ENCODE assay signal across 28 cellular contexts in the genomic region with DNA sequence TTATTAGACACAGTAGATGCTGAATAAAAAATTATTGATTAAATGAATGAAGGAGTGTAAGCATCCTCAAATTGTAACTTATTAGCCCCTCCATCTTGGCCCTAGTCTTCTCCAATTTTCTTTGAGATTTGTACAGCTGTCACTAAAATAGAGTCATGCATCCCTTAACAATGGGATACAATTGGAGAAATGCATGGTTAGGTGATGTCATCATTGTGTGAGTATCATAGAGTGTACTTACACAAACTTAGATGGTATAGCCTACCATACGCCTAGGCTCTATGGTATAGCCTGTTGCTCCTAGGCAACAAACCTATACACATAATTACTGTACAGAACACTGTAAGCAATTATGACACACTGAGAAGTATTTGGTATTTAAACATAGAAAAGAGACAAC. TPM values are rescaled to one million over a fixed set of nuclear protein-coding genes. Genes with fewer than 3 reads are reported as not detected.
"Had no signal": no experiment of that assay in that cellular context is flagged by ENCODE, and none has a peak within 500 bp of the region (broad histone marks: within the 10 kb centered on the region; RNA-seq: fewer than 3 reads in every experiment).

No MANE protein-coding gene starts in this region.

- H3K27ac ChIP-seq: coronary artery, dorsolateral prefrontal cortex, esophagus muscularis mucosa, gastrocnemius medialis, heart right ventricle, left lung, lower lobe of right lung had no signal

- H3K4me1 ChIP-seq: gastrocnemius medialis, heart right ventricle, left lung, lower lobe of right lung had no signal

- FAIRE-seq: colon, endothelial cell of umbilical vein, islet of Langerhans, keratinocyte had no signal

- H3K4me3 Mint-ChIP-seq: mesothelial cell of epicardium had no signal

- ATAC-seq: gastrocnemius medialis, heart right ventricle, left cardiac atrium, left ventricle myocardium superior, lower lobe of right lung had no signal

- H3K27me3 ChIP-seq: esophagus muscularis mucosa, gastrocnemius medialis, heart right ventricle, left lung had no signal

- DNase-seq: dermis blood vessel endothelial cell; dorsolateral prefrontal cortex; effector CD4-positive, alpha-beta T cell; effector memory CD4-positive, alpha-beta T cell; foreskin melanocyte; gastrocnemius medialis; glutamatergic neuron; head of caudate nucleus; heart right ventricle; hippocampal formation; left cardiac atrium; left lung; left ventricle myocardium superior; lower lobe of right lung; mesenchymal stem cell; mucosa of descending colon; naive B cell had no signal

- H3K4me3 ChIP-seq: coronary artery, dorsolateral prefrontal cortex, esophagus muscularis mucosa, gastrocnemius medialis, heart right ventricle, left lung, lower lobe of right lung, mucosa of descending colon had no signal

- H3K9me3 ChIP-seq: esophagus muscularis mucosa, gastrocnemius medialis, lower lobe of right lung, mucosa of descending colon had no signal

- H3K4me1 Mint-ChIP-seq: mesothelial cell of epicardium, naive B cell had no signal

- H3K27ac Mint-ChIP-seq: mesothelial cell of epicardium, naive B cell had no signal

- H3K36me3 Mint-ChIP-seq: mesothelial cell of epicardium had no signal

- H3K36me3 ChIP-seq: esophagus muscularis mucosa, gastrocnemius medialis, heart right ventricle, left lung, lower lobe of right lung had no signal

RNA-seq across cellular contexts. Expression of a gene that starts 38.3 kb away (rescaled TPM):
- total RNA-seq: dermis blood vessel endothelial cell, endothelial cell of umbilical vein, fibroblast of lung, fibroblast of villous mesenchyme, glomerular endothelial cell, lung microvascular endothelial cell had no signal
- polyA plus RNA-seq: endothelial cell of umbilical vein had no signal
